In the genomic region with DNA sequence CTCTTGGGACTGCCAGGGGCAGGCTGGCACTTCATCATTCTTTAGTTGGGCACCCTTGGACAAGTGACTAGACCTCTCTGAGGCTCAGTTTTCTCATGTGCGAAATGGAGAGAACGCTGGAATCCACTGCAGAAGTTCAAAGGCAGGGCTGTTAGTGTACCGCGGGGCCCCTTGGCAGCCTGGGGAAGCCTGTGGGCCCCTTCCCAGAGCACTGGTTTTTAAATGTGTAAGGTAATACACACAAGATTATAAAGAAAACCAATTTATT, we compare ENCODE assay signal across 17 cellular contexts.
DNase-seq lines count a peak whose midpoint lies in the region; ATAC-seq and TF ChIP-seq lines count a peak whose summit lies in the region.
"Had no signal": no experiment of that assay in that cellular context is flagged by ENCODE, and none has a peak within 500 bp of the region (broad histone marks: within the 10 kb centered on the region; RNA-seq: fewer than 3 reads in every experiment).

No MANE protein-coding gene starts in this region.

- TF ChIP-seq EP300 in sigmoid colon (IDR thresholded peaks at IDR 0.05) (no peak), tibial nerve (IDR thresholded peaks at IDR 0.05) (no peak), stomach (IDR thresholded peaks at IDR 0.05) (no peak)

- intact Hi-C loops in sigmoid colon (cut with DNase I): no loop called here
- intact Hi-C loops in stomach (cut with DNase I; ENCODE audit: low total_unique reads): no loop called here

- CTCF ChIA-PET in activated CD8-positive, alpha-beta memory T cell treated with anti-CD3 and anti-CD28 coated beads, Interleukin-2, amount 10 ng/mL, durations not matched to agents 7 days and 5 days (lab: Charles Lee): no interaction called here

- TF ChIP-seq POLR2A in sigmoid colon (IDR thresholded peaks at IDR 0.05) (no peak), tibial nerve (IDR thresholded peaks at IDR 0.05) (no peak), stomach (IDR thresholded peaks at IDR 0.05) (no peak)

- ATAC-seq in activated CD8-positive, alpha-beta memory T cell treated with anti-CD3 and anti-CD28 coated beads, Interleukin-2, amount 10 ng/mL, durations not matched to agents 7 days and 5 days: no peak
- no peak for ATAC-seq in left lobe of liver
- ATAC-seq: HepG2 had no signal

- TF ChIP-seq CTCF in sigmoid colon (IDR thresholded peaks at IDR 0.05) (no peak), tibial nerve (IDR thresholded peaks at IDR 0.05) (no peak), stomach (IDR thresholded peaks at IDR 0.05) (no peak)

- no peaks in the 10 kb centered on the region for H3K36me3 Mint-ChIP-seq in activated CD8-positive, alpha-beta memory T cell treated with anti-CD3 and anti-CD28 coated beads, Interleukin-2, amount 10 ng/mL, durations not matched to agents 7 days and 5 days
- H3K36me3 Mint-ChIP-seq: CD14-positive monocyte; CD4-positive, alpha-beta memory T cell had no signal

- H3K4me3 Mint-ChIP-seq in activated CD8-positive, alpha-beta memory T cell treated with anti-CD3 and anti-CD28 coated beads, Interleukin-2, amount 10 ng/mL, durations not matched to agents 7 days and 5 days: no peak overlapping the region
- H3K4me3 Mint-ChIP-seq: CD14-positive monocyte; CD4-positive, alpha-beta memory T cell had no signal

- no peaks in the 10 kb centered on the region for H3K27me3 ChIP-seq in sigmoid colon
- H3K27me3 ChIP-seq in tibial nerve: peaks cover 0 to 14% of the 10 kb centered on the region in 2 donors
- peaks cover 0 to 53% (median 9%) of the 10 kb centered on the region in 3 donors for H3K27me3 ChIP-seq in stomach
- H3K27me3 ChIP-seq: BLaER1 had no signal

- WGBS in sigmoid colon, 2 donors: 94 to 96% methylated on average over 4 of the region's 4 CpGs
- WGBS in tibial nerve, 2 donors: 92 to 94% methylated on average over 4 of the region's 4 CpGs
- 92 to 97% (median 96%) methylated on average over 4 of the region's 4 CpGs for WGBS in stomach, 5 donors

- no peak overlapping the region for H3K27ac ChIP-seq in sigmoid colon
- no peak overlapping the region for H3K27ac ChIP-seq in tibial nerve
- no peak overlapping the region for H3K27ac ChIP-seq in stomach
- H3K27ac ChIP-seq: BLaER1 had no signal

- no peaks in the 10 kb centered on the region for H3K9me3 ChIP-seq in sigmoid colon
- H3K9me3 ChIP-seq in tibial nerve: peaks cover 0 to 1% (median 0%) of the 10 kb centered on the region in 4 donors
- H3K9me3 ChIP-seq in stomach: peaks cover 0 to 3% (median 0%) of the 10 kb centered on the region in 4 donors
- H3K9me3 ChIP-seq: BLaER1 had no signal

- no peaks in the 10 kb centered on the region for H3K4me1 Mint-ChIP-seq in activated CD8-positive, alpha-beta memory T cell treated with anti-CD3 and anti-CD28 coated beads, Interleukin-2, amount 10 ng/mL, durations not matched to agents 7 days and 5 days
- H3K4me1 Mint-ChIP-seq: CD14-positive monocyte; CD4-positive, alpha-beta memory T cell had no signal

- H3K27me3 Mint-ChIP-seq in activated CD8-positive, alpha-beta memory T cell treated with anti-CD3 and anti-CD28 coated beads, Interleukin-2, amount 10 ng/mL, durations not matched to agents 7 days and 5 days: peaks cover 19% of the 10 kb centered on the region

- no peaks in the 10 kb centered on the region for H3K9me3 Mint-ChIP-seq in activated CD8-positive, alpha-beta memory T cell treated with anti-CD3 and anti-CD28 coated beads, Interleukin-2, amount 10 ng/mL, durations not matched to agents 7 days and 5 days (ENCODE audit: low read depth)
- H3K9me3 Mint-ChIP-seq: CD14-positive monocyte; CD4-positive, alpha-beta memory T cell had no signal

- DNase-seq in activated CD8-positive, alpha-beta memory T cell treated with anti-CD3 and anti-CD28 coated beads for 24 hours: peak; percentile 24
- no peak for DNase-seq in activated CD8-positive, alpha-beta memory T cell treated with anti-CD3 and anti-CD28 coated beads, Interleukin-2, amount 10 ng/mL, durations not matched to agents 7 days and 5 days
- DNase-seq in left lobe of liver (ENCODE audit: low spot score) (peak; percentile 7), sigmoid colon (peak; percentile 12), tibial nerve (ENCODE audit: low spot score in 2 of 2) (no peak), stomach (no peak)
- DNase-seq in stimulated activated CD4-positive, alpha-beta T cell treated with anti-CD3 and anti-CD28 coated beads, Interleukin-4, amount 100 ng/mL, for 1 hour: no peak
- DNase-seq: 8988T; CD4-positive, alpha-beta memory T cell; DMS153; DMS79; GDM1; GOT3; H7 had no signal

- H3K4me1 ChIP-seq in sigmoid colon: no peaks in the 10 kb centered on the region
- no peaks in the 10 kb centered on the region for H3K4me1 ChIP-seq in tibial nerve
- H3K4me1 ChIP-seq in stomach: no peaks in the 10 kb centered on the region
- H3K4me1 ChIP-seq: BLaER1 had no signal

- H3K36me3 ChIP-seq in sigmoid colon: no peaks in the 10 kb centered on the region
- no peaks in the 10 kb centered on the region for H3K36me3 ChIP-seq in tibial nerve
- H3K36me3 ChIP-seq in stomach: no peaks in the 10 kb centered on the region

- no peak overlapping the region for H3K27ac Mint-ChIP-seq in activated CD8-positive, alpha-beta memory T cell treated with anti-CD3 and anti-CD28 coated beads, Interleukin-2, amount 10 ng/mL, durations not matched to agents 7 days and 5 days
- H3K27ac Mint-ChIP-seq: CD14-positive monocyte; CD4-positive, alpha-beta memory T cell had no signal

- H3K4me3 ChIP-seq in sigmoid colon: no peak overlapping the region
- no peak overlapping the region for H3K4me3 ChIP-seq in tibial nerve
- H3K4me3 ChIP-seq in stomach: no peak overlapping the region
- H3K4me3 ChIP-seq: BLaER1 had no signal

Comparison
In these comparisons a context has a peak if more than half of its experiments do, and no peak if none do; other contexts are left out.
1. DNase-seq: peak in activated CD8-positive, alpha-beta memory T cell treated with anti-CD3 and anti-CD28 coated beads for 24 hours (single experiment), left lobe of liver (single experiment) and sigmoid colon (single experiment); none in activated CD8-positive, alpha-beta memory T cell treated with anti-CD3 and anti-CD28 coated beads, Interleukin-2, amount 10 ng/mL, durations not matched to agents 7 days and 5 days (single experiment), tibial nerve (0 of 2), stomach (single experiment) and stimulated activated CD4-positive, alpha-beta T cell treated with anti-CD3 and anti-CD28 coated beads, Interleukin-4, amount 100 ng/mL, for 1 hour (single experiment).